Comparison of ENCODE assay signal across 10 cellular contexts in genomic region chr1:201945863-201946223, GRCh38. TPM values are rescaled to one million over a fixed set of nuclear protein-coding genes. Genes with fewer than 3 reads are reported as not detected.
DNase-seq lines count a peak whose midpoint lies in the region; ATAC-seq, FAIRE-seq and TF ChIP-seq lines count a peak whose summit lies in the region.
"Had no signal": no experiment of that assay in that cellular context is flagged by ENCODE, and none has a peak within 500 bp of the region (broad histone marks: within the 10 kb centered on the region; RNA-seq: fewer than 3 reads in every experiment).

No MANE protein-coding gene starts in this region.

- CTCF ChIA-PET in SK-N-SH (lab: Yijun Ruan, JAX): interaction anchor here (0.9 to 3.6 kb wide), 11 partner anchors 9 to 117 kb away, joined by 3 to 32 read pairs (median 4); partner anchors contain the start of gene IPO9

- peak overlapping the region in 3 of 10 donors; percentile 19 to 60 (median 49) for H3K27ac Mint-ChIP-seq in naive thymus-derived CD8-positive, alpha-beta T cell

- H3F3A ChIP-seq in SK-N-SH (replicated peaks; ENCODE audit: insufficient read depth): peaks cover 4% of the 10 kb centered on the region

- no peak for TF ChIP-seq RAD21 in SK-N-SH (IDR thresholded peaks at IDR 0.05; ENCODE audit: low read length)

- peak overlapping the region; percentile 36; the same call in 1 of the 2 replicates for H3K9ac ChIP-seq in SK-N-SH

- H3K79me2 ChIP-seq in SK-N-SH (ENCODE audit: insufficient read depth): no peaks in the 10 kb centered on the region

- no peak for FAIRE-seq in HTR-8/SVneo (lab: Jason Lieb, UNC)
- FAIRE-seq: colon had no signal

- H3K4me3 Mint-ChIP-seq in naive thymus-derived CD8-positive, alpha-beta T cell: peak overlapping the region in 9 of 10 donors; percentile 45 to 86 (median 69)

- H3K9me3 Mint-ChIP-seq in naive thymus-derived CD8-positive, alpha-beta T cell: no peaks in the 10 kb centered on the region

- no peaks in the 10 kb centered on the region for H3K9me3 ChIP-seq in SK-N-SH
- no peaks in the 10 kb centered on the region for H3K9me3 ChIP-seq in tibial nerve

- WGBS in SK-N-SH (ENCODE audit: low lambda C conversion rate): 33% methylated on average over 10 of the region's 10 CpGs
- WGBS in tibial nerve, 2 donors: 25 to 28% methylated on average over 10 of the region's 10 CpGs

- peak in 1 of 2 donors; percentile 10 for ATAC-seq in naive thymus-derived CD8-positive, alpha-beta T cell
- ATAC-seq in HG03520 (IDR thresholded peaks at IDR 0.05; ENCODE audit: unreplicated experiment) (no peak), HG03280 (IDR thresholded peaks at IDR 0.05; ENCODE audit: unreplicated experiment) (no peak)

- H2AFZ ChIP-seq in SK-N-SH (ENCODE audit: low read depth): peak overlapping the region; percentile 91

- H3K9me2 ChIP-seq in SK-N-SH: no peaks in the 10 kb centered on the region

- no peak for TF ChIP-seq CTCF in SK-N-SH (IDR thresholded peaks at IDR 0.05)
- no peak for TF ChIP-seq CTCF in fibroblast of villous mesenchyme (IDR thresholded peaks at IDR 0.05; ENCODE audit: insufficient read depth, low read depth, low read length)
- TF ChIP-seq CTCF in tibial nerve (IDR thresholded peaks at IDR 0.05): no peak

- DNase-seq in SK-N-SH (no peak), fibroblast of villous mesenchyme (ENCODE audit: low read depth) (no peak), tibial nerve (ENCODE audit: low spot score in 2 of 2) (no peak), KBM-7 (no peak), HTR-8/SVneo (ENCODE audit: insufficient read length, low spot score) (no peak)
- DNase-seq in naive thymus-derived CD8-positive, alpha-beta T cell: no peak

- no peaks in the 10 kb centered on the region for H3K36me3 Mint-ChIP-seq in naive thymus-derived CD8-positive, alpha-beta T cell

- H3K36me3 ChIP-seq in SK-N-SH (replicated peaks in 1 of 2; ENCODE audit: control insufficient read depth in 1 of 2, insufficient read depth in 2 of 2, low read length in 1 of 2): no peaks in the 10 kb centered on the region
- no peaks in the 10 kb centered on the region for H3K36me3 ChIP-seq in tibial nerve

- H3K4me3 ChIP-seq in SK-N-SH (ENCODE audit: low read depth in 2 of 2, low read length in 1 of 2) (peak overlapping the region; percentile 52 to 72), fibroblast of villous mesenchyme (ENCODE audit: low read depth, low read length) (peak overlapping the region; percentile 79), tibial nerve (peak overlapping the region; percentile 46 to 77 (median 58))

- no peak for TF ChIP-seq EP300 in SK-N-SH (IDR thresholded peaks at IDR 0.05; ENCODE audit: borderline replicate concordance in 1 of 2, low read depth in 1 of 2, low read length in 1 of 2)
- no peak for TF ChIP-seq EP300 in tibial nerve (IDR thresholded peaks at IDR 0.05)

- no peak overlapping the region for H3K27ac ChIP-seq in SK-N-SH (ENCODE audit: low read depth in 2 of 2, low read length in 1 of 2)
- peak overlapping the region; percentile 17 to 88 (median 69) for H3K27ac ChIP-seq in tibial nerve

- peak overlapping the region; percentile 93 for H3K4me2 ChIP-seq in SK-N-SH

- no peaks in the 10 kb centered on the region for H4K20me1 ChIP-seq in SK-N-SH (ENCODE audit: insufficient read depth)

- in situ Hi-C loops in KBM-7 (cut with MboI; ENCODE audit: low pct_unique_long_range_greater_than_20kb, low sequenced_read_pairs): no loop called here

- H3K27me3 Mint-ChIP-seq in naive thymus-derived CD8-positive, alpha-beta T cell: peaks cover 39 to 69% (median 50%) of the 10 kb centered on the region in 5 donors

- no peak for TF ChIP-seq POLR2A in tibial nerve (IDR thresholded peaks at IDR 0.05)

- POLR2A ChIA-PET in SK-N-SH (lab: Yijun Ruan, JAX): interaction anchor here (1.2 kb wide), 2 partner anchors 9 to 44 kb away, joined by 3 to 6 read pairs; partner anchors contain the start of gene TIMM17A
- POLR2A ChIA-PET in naive thymus-derived CD8-positive, alpha-beta T cell (lab: Charles Lee): interaction anchor here (1.5 kb wide), 1 partner anchor 10 kb away, joined by 5 read pairs; the partner anchor contains the start of gene TIMM17A

- H3K4me1 ChIP-seq in SK-N-SH (ENCODE audit: control insufficient read depth in 1 of 2, insufficient read depth in 2 of 2, low read depth in 1 of 2, low read length in 1 of 2) (peaks cover 0 to 17% of the 10 kb centered on the region in 2 experiments; a peak in 2 of 4 replicates), tibial nerve (peaks cover 0 to 35% (median 2%) of the 10 kb centered on the region in 4 donors)

- peaks cover 3 to 21% (median 15%) of the 10 kb centered on the region in 4 donors for H3K4me1 Mint-ChIP-seq in naive thymus-derived CD8-positive, alpha-beta T cell

- H3K27me3 ChIP-seq in SK-N-SH (ENCODE audit: insufficient read depth) (no peaks in the 10 kb centered on the region), tibial nerve (no peaks in the 10 kb centered on the region)

TF ChIP-seq in SK-N-SH, 30 proteins besides CTCF, POLR2A, EP300 and RAD21:
- TF ChIP-seq FOSL2 (IDR thresholded peaks at IDR 0.05; ENCODE audit: borderline replicate concordance, low read depth) (no peak), SIN3A (IDR thresholded peaks at IDR 0.05; ENCODE audit: borderline replicate concordance, low read depth, low read length) (no peak), POLR2AphosphoS5 (IDR thresholded peaks at IDR 0.05; ENCODE audit: low read depth, low read length) (no peak), MAX (IDR thresholded peaks at IDR 0.05; ENCODE audit: low read depth) (no peak), PBX3 (IDR thresholded peaks at IDR 0.05) (no peak)

RNA-seq across cellular contexts. Expression of gene LMOD1, which starts 0.5 kb away (rescaled TPM):
- 2.7 and 4.9 TPM in 2 replicates for polyA plus RNA-seq in SK-N-SH (2012; rRNA removed)
- 2.5 and 2.8 TPM in 2 replicates for polyA plus RNA-seq in SK-N-SH (2012; cell fraction: cytosol; rRNA removed)
- polyA plus RNA-seq in SK-N-SH (2012; cell fraction: nucleus; rRNA removed): 7.2 and 8.2 TPM in 2 replicates
- total RNA-seq in fibroblast of villous mesenchyme: 44.1 and 50.1 TPM in 2 replicates
- total RNA-seq in naive thymus-derived CD8-positive, alpha-beta T cell: not detected
- not detected for polyA plus RNA-seq in naive thymus-derived CD8-positive, alpha-beta T cell
- 100 to 1,000 TPM in 2 of 4 donors, 10 to 100 TPM in 2; 86.9 to 165 (median 107) TPM for total RNA-seq in tibial nerve
- total RNA-seq: mononuclear cell had no signal

RNA-seq across cellular contexts. Expression of gene TIMM17A, which starts 9.5 kb away (rescaled TPM):
- polyA plus RNA-seq in SK-N-SH (2012; rRNA removed): 33.6 and 51.6 TPM in 2 replicates
- polyA plus RNA-seq in SK-N-SH (2012; cell fraction: cytosol; rRNA removed): 59.3 and 72.7 TPM in 2 replicates
- 20.6 and 39.2 TPM in 2 replicates for polyA plus RNA-seq in SK-N-SH (2012; cell fraction: nucleus; rRNA removed)
- total RNA-seq in fibroblast of villous mesenchyme (58.9 and 94.1 TPM in 2 replicates), tibial nerve (10 to 100 TPM; 16.2 to 31.8 (median 21.0) TPM)
- 10 to 100 TPM; 29.1 to 31.8 TPM for total RNA-seq in naive thymus-derived CD8-positive, alpha-beta T cell
- 10 to 100 TPM; 15.5 to 25.3 (median 17.8) TPM for polyA plus RNA-seq in naive thymus-derived CD8-positive, alpha-beta T cell

RNA-seq across cellular contexts. Expression of gene RNPEP, which starts 36.6 kb away (rescaled TPM):
- polyA plus RNA-seq in SK-N-SH (2012; rRNA removed): 36.7 and 46.7 TPM in 2 replicates
- 45.5 and 49.7 TPM in 2 replicates for polyA plus RNA-seq in SK-N-SH (2012; cell fraction: cytosol; rRNA removed)
- polyA plus RNA-seq in SK-N-SH (2012; cell fraction: nucleus; rRNA removed): 84.1 and 88.4 TPM in 2 replicates
- total RNA-seq in fibroblast of villous mesenchyme (77.0 and 93.7 TPM in 2 replicates), tibial nerve (100 to 1,000 TPM; 107 to 168 (median 135) TPM)
- total RNA-seq in naive thymus-derived CD8-positive, alpha-beta T cell: 10 to 100 TPM; 25.2 to 26.3 TPM
- polyA plus RNA-seq in naive thymus-derived CD8-positive, alpha-beta T cell: 10 to 100 TPM; 24.1 to 33.2 (median 28.1) TPM

RNA-seq across cellular contexts. Expression of gene SHISA4, which starts 57.1 kb away (rescaled TPM):
- polyA plus RNA-seq in SK-N-SH (2012; rRNA removed): 42.1 and 50.5 TPM in 2 replicates
- polyA plus RNA-seq in SK-N-SH (2012; cell fraction: cytosol; rRNA removed): 23.2 and 33.5 TPM in 2 replicates
- polyA plus RNA-seq in SK-N-SH (2012; cell fraction: nucleus; rRNA removed): 35.0 and 43.6 TPM in 2 replicates
- total RNA-seq in fibroblast of villous mesenchyme: 19.0 and 25.0 TPM in 2 replicates
- total RNA-seq in naive thymus-derived CD8-positive, alpha-beta T cell: under 1 TPM; 0.77 to 0.96 TPM
- not detected for polyA plus RNA-seq in naive thymus-derived CD8-positive, alpha-beta T cell
- 10 to 100 TPM; 42.6 to 76.6 (median 66.4) TPM for total RNA-seq in tibial nerve

Comparison
In these comparisons a context has a peak if more than half of its experiments do, and no peak if none do; other contexts are left out.
1. H3K27ac ChIP-seq: peak in tibial nerve (4 of 4); none in SK-N-SH (0 of 2).
2. RNA of gene LMOD1, which starts 0.5 kb away (total RNA-seq): 86.9 to 165 TPM in tibial nerve and 44.1 to 50.1 TPM in fibroblast of villous mesenchyme; not detected in naive thymus-derived CD8-positive, alpha-beta T cell; every median in the first group is over 10 times any median in the second.
3. Peak in every context shown above with its lines, with median percentiles within 50 percentile points of each other: H3K4me3 ChIP-seq.